ENCODE assay signal across 9 cellular contexts in genomic region chr6:138651491-138651890, GRCh38.
"Had no signal": no experiment of that assay in that cellular context is flagged by ENCODE, and none has a peak within 500 bp of the region (broad histone marks: within the 10 kb centered on the region; RNA-seq: fewer than 3 reads in every experiment).

No MANE protein-coding gene starts in this region.

- H3K4me3 Mint-ChIP-seq: IgD-negative memory B cell had no signal

- FAIRE-seq: HepG2, HTR-8/SVneo, K562 had no signal

- DNase-seq: IMR-90, KBM-7, KG1 had no signal

- ATAC-seq: HepG2, K562 had no signal

- H3K4me2 ChIP-seq: KMS-11 had no signal

- H3K4me3 ChIP-seq: K562 had no signal

- H3K9ac ChIP-seq: KMS-11 had no signal

- H3K27ac Mint-ChIP-seq: IgD-negative memory B cell had no signal

- H3K27ac ChIP-seq: HL-60, KMS-11 had no signal
